In genomic region chr17:44318077-44318892, GRCh38 we compare ENCODE assay signal across 26 cellular contexts. TPM values are rescaled to one million over a fixed set of nuclear protein-coding genes. Genes with fewer than 3 reads are reported as not detected.
DNase-seq lines count a peak whose midpoint lies in the region; ATAC-seq and TF ChIP-seq lines count a peak whose summit lies in the region.
"Had no signal": no experiment of that assay in that cellular context is flagged by ENCODE, and none has a peak within 500 bp of the region (broad histone marks: within the 10 kb centered on the region; RNA-seq: fewer than 3 reads in every experiment).

No MANE protein-coding gene starts in this region.

- H3K9me3 ChIP-seq in DND-41 (ENCODE audit: insufficient read depth, low read length, severe bottlenecking) = no peaks in the 10 kb centered on the region
- H3K9me3 ChIP-seq: BE2C, HAP-1, sigmoid colon, SJCRH30, stomach had no signal

- ATAC-seq in DND-41 (ENCODE audit: insufficient read depth, low read depth) (peak; percentile 13; the same call in 2 of the 3 replicates), left colon (peak; percentile 17), GM21529 (IDR thresholded peaks at IDR 0.05; ENCODE audit: unreplicated experiment) (no peak)
- ATAC-seq: T-cell had no signal

- H3K9me3 Mint-ChIP-seq in activated CD4-positive, alpha-beta T cell treated with anti-CD3 and anti-CD28 coated beads, Interleukin-2, amount 10 ng/mL, durations not matched to agents 24 days and 14 days = no peaks in the 10 kb centered on the region
- H3K9me3 Mint-ChIP-seq: activated naive CD4-positive, alpha-beta T cell treated with anti-CD3 and anti-CD28 coated beads for 36 hours; T-cell had no signal

- peaks cover 34% of the 10 kb centered on the region for H3K36me3 ChIP-seq in DND-41 (ENCODE audit: insufficient read depth, low read length)

- no peak overlapping the region for H3K4me3 ChIP-seq in DND-41 (ENCODE audit: low read depth in 1 of 2, low read length in 2 of 2)
- H3K4me3 ChIP-seq: HAP-1, sigmoid colon, SJCRH30, stomach had no signal

- no peak overlapping the region for H3K4me2 ChIP-seq in DND-41 (ENCODE audit: insufficient read depth, low read length)

- peaks cover 13% of the 10 kb centered on the region for H3K4me1 Mint-ChIP-seq in activated CD4-positive, alpha-beta T cell treated with anti-CD3 and anti-CD28 coated beads, Interleukin-2, amount 10 ng/mL, durations not matched to agents 24 days and 14 days

- intact Hi-C loops in left colon (cut with DNase I, micrococcal nuclease) = no loop called here
- intact Hi-C loops in activated CD4-positive, alpha-beta T cell treated with anti-CD3 and anti-CD28 coated beads, Interleukin-2, amount 10 ng/mL, durations not matched to agents 24 days and 14 days (cut with micrococcal nuclease) = no loop called here

- H3K27me3 ChIP-seq in DND-41 (ENCODE audit: insufficient read depth, low read length, poor library complexity) = peaks cover 17% of the 10 kb centered on the region
- H3K27me3 ChIP-seq: BE2C, SJCRH30 had no signal

- no peak overlapping the region for H3K4me3 Mint-ChIP-seq in activated CD4-positive, alpha-beta T cell treated with anti-CD3 and anti-CD28 coated beads, Interleukin-2, amount 10 ng/mL, durations not matched to agents 24 days and 14 days
- H3K4me3 Mint-ChIP-seq: activated naive CD4-positive, alpha-beta T cell treated with anti-CD3 and anti-CD28 coated beads for 36 hours had no signal

- peaks cover 12% of the 10 kb centered on the region for H3K4me1 ChIP-seq in DND-41 (ENCODE audit: insufficient read depth, low read length)
- H3K4me1 ChIP-seq: BE2C, SJCRH30 had no signal

- peaks cover 29% of the 10 kb centered on the region for H4K20me1 ChIP-seq in DND-41 (ENCODE audit: insufficient read depth, low read length)

- TF ChIP-seq CTCF in 22Rv1 (IDR thresholded peaks at IDR 0.05) (no peak), DND-41 (IDR thresholded peaks at IDR 0.05; ENCODE audit: borderline replicate concordance, extremely low read depth, low read length, poor library complexity, severe bottlenecking) (no peak), RWPE1 (conservative IDR thresholded peaks at IDR 0.05; ENCODE audit: low read depth) (no peak)

- CTCF ChIA-PET in RWPE1 (lab: Yijun Ruan, JAX) = interaction anchor here (0.6 to 0.9 kb wide), 3 partner anchors 24 to 99 kb away, joined by 3 to 4 read pairs (median 3); partner anchors contain the start of gene UBTF

- H3K27ac Mint-ChIP-seq in activated CD4-positive, alpha-beta T cell treated with anti-CD3 and anti-CD28 coated beads, Interleukin-2, amount 10 ng/mL, durations not matched to agents 24 days and 14 days = no peak overlapping the region
- H3K27ac Mint-ChIP-seq: activated naive CD4-positive, alpha-beta T cell treated with anti-CD3 and anti-CD28 coated beads for 36 hours; T-cell had no signal

- H3K79me2 ChIP-seq in DND-41 (ENCODE audit: insufficient read depth, low read length) = peaks cover 8% of the 10 kb centered on the region; the same call in 1 of the 2 replicates

- H3K27ac ChIP-seq in 22Rv1 (peak overlapping the region; percentile 72), DND-41 (ENCODE audit: low read length) (no peak overlapping the region), RWPE1 (peak overlapping the region; percentile 26)
- H3K27ac ChIP-seq: sigmoid colon, SJCRH30, stomach had no signal

- peaks cover 33% of the 10 kb centered on the region for H3K27me3 Mint-ChIP-seq in activated CD4-positive, alpha-beta T cell treated with anti-CD3 and anti-CD28 coated beads, Interleukin-2, amount 10 ng/mL, durations not matched to agents 24 days and 14 days

- peaks cover 25% of the 10 kb centered on the region for H3K36me3 Mint-ChIP-seq in activated CD4-positive, alpha-beta T cell treated with anti-CD3 and anti-CD28 coated beads, Interleukin-2, amount 10 ng/mL, durations not matched to agents 24 days and 14 days (ENCODE audit: low read depth)

- POLR2A ChIA-PET in RWPE1 (lab: Yijun Ruan, JAX; ENCODE audit: low non-redundant PET) = interaction anchor here (0.6 kb wide), 1 partner anchor 96 kb away, joined by 3 read pairs; no protein-coding TSS in a partner anchor

- H2AFZ ChIP-seq in DND-41 (ENCODE audit: low read depth, low read length) = no peak overlapping the region

- H3K9ac ChIP-seq in DND-41 (ENCODE audit: low read depth, low read length) = no peak overlapping the region

- DNase-seq in DND-41 (no peak), RWPE1 (ENCODE audit: low spot score) (no peak), left colon (no peak), NCI-H774 (lab: John Stamatoyannopoulos, UW) (no peak)
- DNase-seq in activated CD4-positive, alpha-beta T cell treated with anti-CD3 and anti-CD28 coated beads, Interleukin-2, amount 10 ng/mL, durations not matched to agents 24 days and 14 days = no peak
- DNase-seq: activated CD4-positive, alpha-beta T cell treated with anti-CD3 and anti-CD28 coated beads, Interleukin-2, amount 50 U/mL, for 48 hours; activated naive CD4-positive, alpha-beta T cell treated with anti-CD3 and anti-CD28 coated beads for 36 hours; amniotic stem cell; BE2C; DMS79 treated with DMSO at 0.1 percent for 48 hours; GF-D8; kidney; naive B cell; NCI-H146; NCI-H345; occipital lobe; sigmoid colon; SJCRH30; stimulated activated CD4-positive, alpha-beta T cell treated with anti-CD3 and anti-CD28 coated beads, Interleukin-4, amount 100 ng/mL, for 1 hour; stomach; T-cell had no signal

RNA-seq across cellular contexts. Expression of gene SLC25A39, which starts 6.3 kb away (rescaled TPM):
- 100 to 1,000 TPM; 137 to 148 TPM for total RNA-seq in left colon
- 172 TPM in 2 replicates for total RNA-seq in activated CD4-positive, alpha-beta T cell treated with anti-CD3 and anti-CD28 coated beads, Interleukin-2, amount 10 ng/mL, durations not matched to agents 24 days and 14 days

RNA-seq across cellular contexts. Expression of gene RUNDC3A, which starts 9.9 kb away (rescaled TPM):
- total RNA-seq in left colon = 1 to 10 TPM in 1 of 2 donors, under 1 TPM in 1; 0.46 to 1.5 TPM
- total RNA-seq in activated CD4-positive, alpha-beta T cell treated with anti-CD3 and anti-CD28 coated beads, Interleukin-2, amount 10 ng/mL, durations not matched to agents 24 days and 14 days = 0.42 TPM in 1 of 2 replicates, not detected in the other

RNA-seq across cellular contexts. Expression of gene GRN, which starts 26.8 kb away (rescaled TPM):
- 100 to 1,000 TPM; 439 to 572 TPM for total RNA-seq in left colon
- 33.0 and 34.6 TPM in 2 replicates for total RNA-seq in activated CD4-positive, alpha-beta T cell treated with anti-CD3 and anti-CD28 coated beads, Interleukin-2, amount 10 ng/mL, durations not matched to agents 24 days and 14 days

RNA-seq across cellular contexts. Expression of gene FAM171A2, which starts 45.4 kb away (rescaled TPM):
- under 1 TPM; 0.24 to 0.67 TPM for total RNA-seq in left colon
- 0.21 and 0.26 TPM in 2 replicates for total RNA-seq in activated CD4-positive, alpha-beta T cell treated with anti-CD3 and anti-CD28 coated beads, Interleukin-2, amount 10 ng/mL, durations not matched to agents 24 days and 14 days

RNA-seq across cellular contexts. Expression of gene SLC4A1, which starts 50.4 kb away (rescaled TPM):
- not detected for total RNA-seq in left colon
- not detected in 2 replicates for total RNA-seq in activated CD4-positive, alpha-beta T cell treated with anti-CD3 and anti-CD28 coated beads, Interleukin-2, amount 10 ng/mL, durations not matched to agents 24 days and 14 days
- total RNA-seq: activated naive CD4-positive, alpha-beta T cell treated with anti-CD3 and anti-CD28 coated beads for 36 hours; dermis microvascular lymphatic vessel endothelial cell; pulmonary artery endothelial cell; T-cell had no signal

Comparison
In these comparisons a context has a peak if more than half of its experiments do, and no peak if none do; other contexts are left out.
1. RNA of gene GRN, which starts 26.8 kb away (total RNA-seq): 439 to 572 TPM in left colon; 33.0 to 34.6 TPM in activated CD4-positive, alpha-beta T cell treated with anti-CD3 and anti-CD28 coated beads, Interleukin-2, amount 10 ng/mL, durations not matched to agents 24 days and 14 days; every median in the first group is over 10 times any median in the second.